Comparison of ENCODE assay signal across 8 cellular contexts in genomic region chr17:31549121-31549524, GRCh38.
DNase-seq lines count a peak whose midpoint lies in the region; ATAC-seq and TF ChIP-seq lines count a peak whose summit lies in the region.

No MANE protein-coding gene starts in this region.

- H3K4me1 ChIP-seq in BE2C (no peaks in the 10 kb centered on the region), adipocyte (ENCODE audit: control insufficient read depth, insufficient read depth, low read length) (peaks cover 7% of the 10 kb centered on the region), iPS-18a (ENCODE audit: control insufficient read depth, low read depth, low read length) (no peaks in the 10 kb centered on the region), smooth muscle cell (ENCODE audit: low read depth) (no peaks in the 10 kb centered on the region)

- H3K9ac ChIP-seq in adipocyte (ENCODE audit: low read length) (peak overlapping the region; percentile 93), iPS-18a (ENCODE audit: low read length) (peak overlapping the region; percentile 72), smooth muscle cell (ENCODE audit: low read depth) (peak overlapping the region; percentile 64)

- TF ChIP-seq CTCF in BE2C (IDR thresholded peaks at IDR 0.05; ENCODE audit: low read depth, low read length), result no peak
- TF ChIP-seq CTCF in smooth muscle cell (IDR thresholded peaks at IDR 0.05; ENCODE audit: borderline replicate concordance, insufficient read depth, poor library complexity, severe bottlenecking), result no peak

- H3K9me3 ChIP-seq in BE2C, result no peaks in the 10 kb centered on the region
- H3K9me3 ChIP-seq in adipocyte (ENCODE audit: control insufficient read depth, low read length), result peaks cover 3% of the 10 kb centered on the region
- no peaks in the 10 kb centered on the region for H3K9me3 ChIP-seq in iPS-18a (ENCODE audit: control insufficient read depth, low read depth, low read length)
- H3K9me3 ChIP-seq in smooth muscle cell (replicated peaks; ENCODE audit: low read depth), result no peaks in the 10 kb centered on the region

- peak overlapping the region; percentile 76 for H3K4me3 ChIP-seq in BE2C (ENCODE audit: low read depth, low read length)
- peak overlapping the region; percentile 95 for H3K4me3 ChIP-seq in adipocyte (ENCODE audit: low read length)
- peak overlapping the region; percentile 94 for H3K4me3 ChIP-seq in iPS-18a (ENCODE audit: low read length)
- H3K4me3 ChIP-seq in smooth muscle cell, result peak overlapping the region; percentile 90

- H3K4me2 ChIP-seq in smooth muscle cell, result peak overlapping the region; percentile 85

- peak overlapping the region; percentile 88 for H2AFZ ChIP-seq in smooth muscle cell (ENCODE audit: low read depth)

- H3F3A ChIP-seq in smooth muscle cell (ENCODE audit: low read depth), result no peaks in the 10 kb centered on the region

- H4K20me1 ChIP-seq in smooth muscle cell (ENCODE audit: low read depth), result no peaks in the 10 kb centered on the region

- H3K27ac ChIP-seq in iPS-18a (ENCODE audit: low read length), result no peak overlapping the region
- peak overlapping the region; percentile 40 for H3K27ac ChIP-seq in smooth muscle cell (ENCODE audit: low read depth)

- no peak for TF ChIP-seq EP300 in Ishikawa (IDR thresholded peaks at IDR 0.05; ENCODE audit: borderline replicate concordance)

- under 1% methylated on average over 18 of the region's 18 CpGs for WGBS in smooth muscle cell (ENCODE audit: low lambda C conversion rate)

- H3K36me3 ChIP-seq in BE2C (no peaks in the 10 kb centered on the region), adipocyte (ENCODE audit: control insufficient read depth, insufficient read depth, low read length, severe bottlenecking) (no peaks in the 10 kb centered on the region), iPS-18a (ENCODE audit: control insufficient read depth, low read depth, low read length) (no peaks in the 10 kb centered on the region), smooth muscle cell (ENCODE audit: low read depth) (no peaks in the 10 kb centered on the region)

- peak; percentile 13 for ATAC-seq in GM18517 (IDR thresholded peaks at IDR 0.05; ENCODE audit: unreplicated experiment)
- ATAC-seq in HG02798 (IDR thresholded peaks at IDR 0.05; ENCODE audit: poor library complexity, unreplicated experiment), result no peak

- DNase-seq in BE2C (peak; percentile 24), adipocyte (ENCODE audit: low read depth) (peak; percentile 49), smooth muscle cell (lab: John Stamatoyannopoulos, UW; ENCODE audit: unreplicated experiment) (no peak), SHP77 treated with DMSO at 0.1 percent for 48 hours (lab: John Stamatoyannopoulos, UW) (no peak)

- H3K79me2 ChIP-seq in smooth muscle cell (ENCODE audit: low read depth), result no peaks in the 10 kb centered on the region

- TF ChIP-seq RAD21 in Ishikawa (IDR thresholded peaks at IDR 0.05; ENCODE audit: low read depth), result no peak

- no peaks in the 10 kb centered on the region for H3K27me3 ChIP-seq in BE2C
- no peaks in the 10 kb centered on the region for H3K27me3 ChIP-seq in adipocyte (replicated peaks; ENCODE audit: control insufficient read depth, insufficient read depth, low read length)
- peaks cover 34% of the 10 kb centered on the region for H3K27me3 ChIP-seq in iPS-18a (ENCODE audit: control insufficient read depth, insufficient read depth, low read length)
- no peaks in the 10 kb centered on the region for H3K27me3 ChIP-seq in smooth muscle cell (ENCODE audit: low read depth)

TF ChIP-seq in Ishikawa, 13 proteins besides CTCF, POLR2A, EP300 and RAD21:
- TF ChIP-seq USF1 (IDR thresholded peaks at IDR 0.05) (peak; percentile 63), TAF1 (IDR thresholded peaks at IDR 0.05; ENCODE audit: low read depth) (no peak), CREB1 (IDR thresholded peaks at IDR 0.05; ENCODE audit: low read depth) (no peak), REST (IDR thresholded peaks at IDR 0.05; ENCODE audit: low read depth) (no peak), YY1 (IDR thresholded peaks at IDR 0.05; ENCODE audit: low read depth) (peak; percentile 24; the same call in 1 of the 2 replicates), CEBPB (IDR thresholded peaks at IDR 0.05) (no peak), NFIC (IDR thresholded peaks at IDR 0.05) (no peak), ZBTB7A (IDR thresholded peaks at IDR 0.05; ENCODE audit: low read depth) (no peak; the same call in 1 of the 2 replicates), MAX (IDR thresholded peaks at IDR 0.05) (peak; percentile 49; the same call in 1 of the 2 replicates), FOXM1 (IDR thresholded peaks at IDR 0.05; ENCODE audit: borderline replicate concordance, low read depth) (no peak), TCF12 (IDR thresholded peaks at IDR 0.05; ENCODE audit: low read depth) (no peak), EGR1 (IDR thresholded peaks at IDR 0.05) (no peak), TEAD4 (IDR thresholded peaks at IDR 0.05) (no peak)

Comparison
In these comparisons a context has a peak if more than half of its experiments do, and no peak if none do; other contexts are left out.
1. DNase-seq: peak in BE2C (single experiment) and adipocyte (single experiment); none in smooth muscle cell (single experiment) and SHP77 treated with DMSO at 0.1 percent for 48 hours (single experiment).
2. Peak in every context shown above with its lines, with median percentiles within 50 percentile points of each other: H3K4me3 ChIP-seq and H3K9ac ChIP-seq.